Comparison of ENCODE assay signal across 9 cellular contexts in genomic region chr4:39636786-39637185, GRCh38. TPM values are rescaled to one million over a fixed set of nuclear protein-coding genes. Genes with fewer than 3 reads are reported as not detected.
DNase-seq lines count a peak whose midpoint lies in the region; ATAC-seq, FAIRE-seq and TF ChIP-seq lines count a peak whose summit lies in the region.
"Had no signal": no experiment of that assay in that cellular context is flagged by ENCODE, and none has a peak within 500 bp of the region (broad histone marks: within the 10 kb centered on the region; RNA-seq: fewer than 3 reads in every experiment).

No MANE protein-coding gene starts in this region.

- H3K9me3 Mint-ChIP-seq in activated CD8-positive, alpha-beta memory T cell treated with anti-CD3 and anti-CD28 coated beads, Interleukin-2, amount 10 ng/mL, durations not matched to agents 7 days and 5 days (ENCODE audit: low read depth): no peaks in the 10 kb centered on the region

- peak overlapping the region; percentile 96 for H3K9ac ChIP-seq in adipocyte (ENCODE audit: low read length)
- H3K9ac ChIP-seq in kidney (ENCODE audit: low read length in 2 of 2): peak overlapping the region; percentile 37 to 85

- H3K27ac Mint-ChIP-seq in activated CD8-positive, alpha-beta memory T cell treated with anti-CD3 and anti-CD28 coated beads, Interleukin-2, amount 10 ng/mL, durations not matched to agents 7 days and 5 days: no peak overlapping the region

- no peak for TF ChIP-seq CTCF in kidney (IDR thresholded peaks at IDR 0.05; ENCODE audit: borderline replicate concordance, extremely low read depth, insufficient read depth)
- TF ChIP-seq CTCF in thyroid gland (IDR thresholded peaks at IDR 0.05): no peak
- TF ChIP-seq CTCF in GM10266 (IDR thresholded peaks at IDR 0.05; ENCODE audit: control insufficient read depth, insufficient read depth, low read depth, missing control alignments): no peak

- intact Hi-C loops in kidney (cut with DNase I) (no loop called here), thyroid gland (cut with DNase I) (loop anchor here (5.0 kb wide), 1 partner anchor 109 kb away; the partner anchor contains the start of gene UGDH)

- H3K4me1 ChIP-seq in adipocyte (ENCODE audit: control insufficient read depth, insufficient read depth, low read length): peaks cover 32% of the 10 kb centered on the region
- peaks cover 5 to 9% of the 10 kb centered on the region in 2 donors for H3K4me1 ChIP-seq in kidney (ENCODE audit: control insufficient read depth in 1 of 2, insufficient read depth in 1 of 2, low read depth in 1 of 2, low read length in 2 of 2)
- peaks cover 0 to 27% of the 10 kb centered on the region in 2 donors for H3K4me1 ChIP-seq in thyroid gland

- ATAC-seq in activated CD8-positive, alpha-beta memory T cell treated with anti-CD3 and anti-CD28 coated beads, Interleukin-2, amount 10 ng/mL, durations not matched to agents 7 days and 5 days: no peak

- peaks cover 25% of the 10 kb centered on the region for H3K4me1 Mint-ChIP-seq in activated CD8-positive, alpha-beta memory T cell treated with anti-CD3 and anti-CD28 coated beads, Interleukin-2, amount 10 ng/mL, durations not matched to agents 7 days and 5 days

- peaks cover 24% of the 10 kb centered on the region for H3K27me3 Mint-ChIP-seq in activated CD8-positive, alpha-beta memory T cell treated with anti-CD3 and anti-CD28 coated beads, Interleukin-2, amount 10 ng/mL, durations not matched to agents 7 days and 5 days

- no peak for TF ChIP-seq POLR2A in thyroid gland (IDR thresholded peaks at IDR 0.05)

- no peak overlapping the region for H3K4me3 Mint-ChIP-seq in activated CD8-positive, alpha-beta memory T cell treated with anti-CD3 and anti-CD28 coated beads, Interleukin-2, amount 10 ng/mL, durations not matched to agents 7 days and 5 days

- no peak for FAIRE-seq in kidney (lab: Jason Lieb, UNC)

- peak overlapping the region; percentile 92 for H3K4me3 ChIP-seq in adipocyte (ENCODE audit: low read length)
- peak overlapping the region; percentile 86 to 99 for H3K4me3 ChIP-seq in kidney (ENCODE audit: low read length in 2 of 2)
- peak overlapping the region in 2 of 3 donors; percentile 87 to 90 for H3K4me3 ChIP-seq in thyroid gland (replicated peaks in 1 of 3)

- H3K36me3 Mint-ChIP-seq in activated CD8-positive, alpha-beta memory T cell treated with anti-CD3 and anti-CD28 coated beads, Interleukin-2, amount 10 ng/mL, durations not matched to agents 7 days and 5 days: no peaks in the 10 kb centered on the region

- WGBS in thyroid gland, 2 donors: 40 to 41% methylated on average over 5 of the region's 5 CpGs

- H3K27me3 ChIP-seq in adipocyte (replicated peaks; ENCODE audit: control insufficient read depth, insufficient read depth, low read length) (no peaks in the 10 kb centered on the region), thyroid gland (no peaks in the 10 kb centered on the region)
- H3K27me3 ChIP-seq: neutrophil had no signal

- CTCF ChIA-PET in activated CD8-positive, alpha-beta memory T cell treated with anti-CD3 and anti-CD28 coated beads, Interleukin-2, amount 10 ng/mL, durations not matched to agents 7 days and 5 days (lab: Charles Lee): interaction anchor here (1.1 to 4.4 kb wide), 3 partner anchors 9 to 168 kb away, joined by 3 to 24 read pairs (median 3); no protein-coding TSS in a partner anchor

- H3K27ac ChIP-seq in kidney (ENCODE audit: low read depth in 2 of 2, low read length in 2 of 2): peak overlapping the region; percentile 95 to 98
- peak overlapping the region in 2 of 3 donors; percentile 95 to 98 for H3K27ac ChIP-seq in thyroid gland

- H3K9me3 ChIP-seq in adipocyte (ENCODE audit: control insufficient read depth, low read length) (no peaks in the 10 kb centered on the region), kidney (ENCODE audit: control insufficient read depth in 1 of 2, low read length in 2 of 2) (no peaks in the 10 kb centered on the region), thyroid gland (no peaks in the 10 kb centered on the region)
- H3K9me3 ChIP-seq: neutrophil had no signal

- DNase-seq in activated CD8-positive, alpha-beta memory T cell treated with anti-CD3 and anti-CD28 coated beads, Interleukin-2, amount 10 ng/mL, durations not matched to agents 7 days and 5 days: peak; percentile 57
- no peak for DNase-seq in activated CD8-positive, alpha-beta memory T cell treated with anti-CD3 and anti-CD28 coated beads, Interleukin-2, amount 50 U/mL, for 48 hours
- DNase-seq in adipocyte (ENCODE audit: low read depth) (peak; percentile 63), kidney (no peak), thyroid gland (no peak), NCI-H510A (lab: John Stamatoyannopoulos, UW) (no peak), HuH-7.5 (ENCODE audit: low spot score) (no peak), GM10266 (ENCODE audit: extremely low spot score) (no peak)

- H3K36me3 ChIP-seq in adipocyte (ENCODE audit: control insufficient read depth, insufficient read depth, low read length, severe bottlenecking) (peaks cover 6% of the 10 kb centered on the region), kidney (ENCODE audit: control insufficient read depth in 1 of 2, insufficient read depth in 2 of 2, low read length in 2 of 2) (peaks cover 0 to 5% of the 10 kb centered on the region in 2 donors), thyroid gland (no peaks in the 10 kb centered on the region)
- H3K36me3 ChIP-seq: neutrophil had no signal

RNA-seq across cellular contexts. Expression of gene SMIM14, which starts 1.9 kb away (rescaled TPM):
- total RNA-seq in activated CD8-positive, alpha-beta memory T cell treated with anti-CD3 and anti-CD28 coated beads, Interleukin-2, amount 10 ng/mL, durations not matched to agents 7 days and 5 days: 1 to 10 TPM; 1.8 to 3.3 TPM
- total RNA-seq in kidney: 64.2 TPM
- polyA plus RNA-seq in kidney (ENCODE audit: insufficient read depth, low read depth, low replicate concordance): 26.3 TPM
- total RNA-seq in thyroid gland: 10 to 100 TPM; 52.1 to 72.3 (median 59.2) TPM

Comparison
In these comparisons a context has a peak if more than half of its experiments do, and no peak if none do; other contexts are left out.
1. DNase-seq: peak in activated CD8-positive, alpha-beta memory T cell treated with anti-CD3 and anti-CD28 coated beads, Interleukin-2, amount 10 ng/mL, durations not matched to agents 7 days and 5 days (single experiment) and adipocyte (single experiment); none in activated CD8-positive, alpha-beta memory T cell treated with anti-CD3 and anti-CD28 coated beads, Interleukin-2, amount 50 U/mL, for 48 hours (single experiment), kidney (single experiment), thyroid gland (0 of 2), NCI-H510A (single experiment), HuH-7.5 (single experiment) and GM10266 (single experiment).
2. RNA of gene SMIM14, which starts 1.9 kb away (total RNA-seq): 64.2 TPM in kidney (single experiment) and 52.1 to 72.3 TPM in thyroid gland; 1.8 to 3.3 TPM in activated CD8-positive, alpha-beta memory T cell treated with anti-CD3 and anti-CD28 coated beads, Interleukin-2, amount 10 ng/mL, durations not matched to agents 7 days and 5 days; every median in the first group is over 10 times any median in the second.
3. Peak in every context shown above with its lines, with median percentiles within 50 percentile points of each other: H3K4me3 ChIP-seq.